Comparison of ENCODE assay signal across 1 cellular context in the genomic region with DNA sequence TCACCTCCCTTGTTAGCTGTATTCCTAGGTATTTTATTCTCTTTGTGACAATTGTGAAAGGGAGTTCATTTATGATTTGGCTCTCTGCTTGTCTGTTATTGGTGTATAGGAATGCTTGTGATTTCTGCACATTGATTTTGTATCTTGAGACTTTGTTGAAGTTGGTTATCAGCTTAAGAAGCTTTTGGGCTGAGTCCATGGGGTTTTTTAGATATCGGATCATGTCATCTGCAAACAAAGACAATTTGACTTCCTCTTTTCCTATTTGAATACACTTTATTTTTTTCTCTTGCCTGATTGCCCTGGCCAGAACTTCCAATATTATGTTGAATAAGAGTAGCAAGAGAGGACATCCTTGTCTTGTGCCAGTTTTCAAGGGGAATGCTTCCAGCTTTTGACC. TPM values are rescaled to one million over a fixed set of nuclear protein-coding genes. Genes with fewer than 3 reads are reported as not detected.
"Had no signal": no experiment of that assay in that cellular context is flagged by ENCODE, and none has a peak within 500 bp of the region (broad histone marks: within the 10 kb centered on the region; RNA-seq: fewer than 3 reads in every experiment).

No MANE protein-coding gene starts in this region.

RNA-seq across cellular contexts. Expression of a gene that starts 33.8 kb away (rescaled TPM):
- total RNA-seq: G401 had no signal
